ENCODE assay signal across 1 cellular context in the genomic region with DNA sequence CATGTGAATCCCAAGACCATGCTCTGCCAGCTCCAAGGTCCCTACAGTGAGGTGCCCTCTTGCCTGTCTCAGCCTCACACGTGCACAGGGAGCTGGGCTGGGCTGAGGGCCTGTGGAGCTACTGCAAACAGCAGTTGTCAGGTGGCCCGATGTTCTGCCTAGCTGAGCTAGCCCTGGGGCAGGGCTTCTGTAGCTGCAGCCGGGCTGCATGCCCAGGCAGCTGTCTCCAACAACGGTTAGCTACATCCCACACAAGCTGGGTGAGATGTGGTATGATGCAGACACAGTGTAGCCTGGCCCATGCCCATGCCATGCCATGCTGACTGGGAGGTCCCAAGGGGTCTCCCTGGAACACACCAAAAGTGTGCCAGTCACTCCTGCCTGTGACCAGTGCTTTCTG.
TF ChIP-seq lines count a peak whose summit lies in the region.

No MANE protein-coding gene starts in this region.

TF ChIP-seq in IMR-90, 13 proteins besides CTCF, POLR2A, EP300 and RAD21:
- TF ChIP-seq CHD1 (IDR thresholded peaks at IDR 0.05; ENCODE audit: low read depth, low read length) (no peak), CEBPB (IDR thresholded peaks at IDR 0.05; ENCODE audit: low read depth, low read length) (no peak), NFE2L2 (IDR thresholded peaks at IDR 0.05; ENCODE audit: low read depth, low read length) (no peak), FOS (IDR thresholded peaks at IDR 0.05; ENCODE audit: low read depth, low read length) (no peak), SMC3 (IDR thresholded peaks at IDR 0.05; ENCODE audit: low read depth, low read length) (no peak), RCOR1 (IDR thresholded peaks at IDR 0.05; ENCODE audit: insufficient replicate concordance, low read length) (no peak)
- TF ChIP-seq, protein P1, sequence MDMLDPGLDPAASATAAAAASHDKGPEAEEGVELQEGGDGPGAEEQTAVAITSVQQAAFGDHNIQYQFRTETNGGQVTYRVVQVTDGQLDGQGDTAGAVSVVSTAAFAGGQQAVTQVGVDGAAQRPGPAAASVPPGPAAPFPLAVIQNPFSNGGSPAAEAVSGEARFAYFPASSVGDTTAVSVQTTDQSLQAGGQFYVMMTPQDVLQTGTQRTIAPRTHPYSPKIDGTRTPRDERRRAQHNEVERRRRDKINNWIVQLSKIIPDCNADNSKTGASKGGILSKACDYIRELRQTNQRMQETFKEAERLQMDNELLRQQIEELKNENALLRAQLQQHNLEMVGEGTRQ (IDR thresholded peaks at IDR 0.05; ENCODE audit: low read depth, low read length), result no peak
TF ChIP-seq in IMR-90: peak in this region for 0.
